In the genomic region with DNA sequence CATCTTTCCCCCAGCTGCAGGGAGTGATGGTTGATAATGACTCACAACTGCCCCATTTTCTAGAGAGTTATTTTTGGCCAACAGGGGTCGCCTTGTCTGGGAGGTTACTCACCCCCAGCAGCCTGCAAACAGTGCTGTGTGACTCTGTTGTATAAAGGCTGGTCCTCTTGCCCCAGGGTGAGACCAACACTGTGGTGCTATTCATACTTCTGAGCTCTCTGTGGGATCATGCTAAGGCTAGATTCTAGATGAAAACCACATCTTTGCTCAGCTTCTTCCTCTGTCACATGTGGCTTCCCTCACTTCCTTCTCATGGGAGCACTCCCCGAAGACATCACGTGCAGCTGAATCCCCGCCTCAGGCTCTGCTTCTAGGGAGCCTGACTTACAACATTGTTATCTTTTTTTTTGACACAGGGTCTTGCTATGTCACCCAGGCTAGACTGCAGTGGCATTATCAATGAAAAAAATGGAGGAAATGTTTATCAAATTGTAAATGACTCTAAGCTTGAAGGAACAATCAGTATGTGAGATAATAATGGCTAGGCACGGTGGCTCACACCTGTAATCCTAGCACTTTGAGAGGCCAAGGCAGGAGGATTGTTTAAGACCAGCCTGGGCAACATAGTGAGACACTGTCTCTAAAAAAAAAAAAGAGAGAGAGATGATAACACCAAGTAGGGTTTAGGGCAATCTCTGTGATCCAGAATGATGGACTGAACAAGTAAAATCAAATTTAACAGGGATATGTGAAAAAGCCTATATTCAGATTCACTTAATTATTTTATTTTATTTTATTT, we compare ENCODE assay signal across 8 cellular contexts. TPM values are rescaled to one million over a fixed set of nuclear protein-coding genes. Genes with fewer than 3 reads are reported as not detected.
A peak's percentile ranks its signal among the peaks of the same experiment; 100 is the strongest.
DNase-seq lines count a peak whose midpoint lies in the region; ATAC-seq and TF ChIP-seq lines count a peak whose summit lies in the region.

No MANE protein-coding gene starts in this region.

- H3K36me3 Mint-ChIP-seq in WTC11 = no peaks in the 10 kb centered on the region
- no peaks in the 10 kb centered on the region for H3K36me3 Mint-ChIP-seq in chondrocyte (ENCODE audit: low read depth)

- H3K9me3 ChIP-seq in mucosa of descending colon = no peaks in the 10 kb centered on the region

- ATAC-seq in WTC11 = peak; percentile 85
- peak; percentile 88 for ATAC-seq in mucosa of descending colon
- ATAC-seq in GM18519 (IDR thresholded peaks at IDR 0.05; ENCODE audit: low FRiP score, unreplicated experiment) = no peak

- H3K27ac Mint-ChIP-seq in WTC11 (no peak overlapping the region), chondrocyte (ENCODE audit: unreplicated experiment) (peak overlapping the region; percentile 23)

- peak; percentile 88 for DNase-seq in GDM1 (lab: John Stamatoyannopoulos, UW)
- peak; percentile 86 for DNase-seq in KBM-7
- peak; percentile 41 for DNase-seq in WTC11 (ENCODE audit: low spot score)
- DNase-seq in chondrocyte (ENCODE audit: low spot score) = no peak
- DNase-seq in mucosa of descending colon = peak; percentile 41 to 79 (median 71)
- DNase-seq in stimulated activated naive CD4-positive, alpha-beta T cell treated with Interleukin-2 at 50 U/mL for 16 hours (lab: John Stamatoyannopoulos, UW) = peak; percentile 57
- DNase-seq in GM19240 (ENCODE audit: insufficient read length, low spot score) = no peak

- H3K9me3 Mint-ChIP-seq in WTC11 (peaks cover 9% of the 10 kb centered on the region), chondrocyte (ENCODE audit: low read depth) (no peaks in the 10 kb centered on the region)

- POLR2A ChIA-PET in WTC11 (lab: Charles Lee) = no interaction called here

- H3K27me3 Mint-ChIP-seq in WTC11 (ENCODE audit: low read depth) (no peaks in the 10 kb centered on the region), chondrocyte (ENCODE audit: low read depth) (no peaks in the 10 kb centered on the region)

- H3K4me3 Mint-ChIP-seq in WTC11 (no peak overlapping the region), chondrocyte (ENCODE audit: unreplicated experiment) (no peak overlapping the region)

- intact Hi-C loops in mucosa of descending colon (cut with DNase I, micrococcal nuclease) = loop anchor here in 1 of 2 donors (2.0 kb wide), 1 partner anchor 44 kb away; no protein-coding TSS in a partner anchor

- no peak overlapping the region for H3K4me3 ChIP-seq in mucosa of descending colon

- no peak; the same call in 1 of the 2 replicates for TF ChIP-seq CTCF in WTC11 (IDR thresholded peaks at IDR 0.05)
- TF ChIP-seq CTCF in chondrocyte (IDR thresholded peaks at IDR 0.05) = peak; percentile 75
- no peak for TF ChIP-seq CTCF in mucosa of descending colon (IDR thresholded peaks at IDR 0.05)

- H3K4me1 ChIP-seq in mucosa of descending colon (ENCODE audit: low read depth) = no peaks in the 10 kb centered on the region

- no peaks in the 10 kb centered on the region for H3K36me3 ChIP-seq in mucosa of descending colon (ENCODE audit: low read depth)

- H3K4me1 Mint-ChIP-seq in WTC11 = peaks cover 5% of the 10 kb centered on the region; the same call in 1 of the 2 replicates
- peaks cover 6% of the 10 kb centered on the region for H3K4me1 Mint-ChIP-seq in chondrocyte (ENCODE audit: low read depth)

- in situ Hi-C loops in KBM-7 (cut with MboI; ENCODE audit: low pct_unique_long_range_greater_than_20kb, low sequenced_read_pairs) = no loop called here

- CTCF ChIA-PET in WTC11 (lab: Charles Lee) = interaction anchor here (0.6 to 1.6 kb wide), 11 partner anchors 8 to 298 kb away, joined by 3 to 9 read pairs (median 4); no protein-coding TSS in a partner anchor

TF ChIP-seq in WTC11, 78 proteins besides CTCF, POLR2A, EP300 and RAD21 (continues in another document):
- TF ChIP-seq, protein P1, sequence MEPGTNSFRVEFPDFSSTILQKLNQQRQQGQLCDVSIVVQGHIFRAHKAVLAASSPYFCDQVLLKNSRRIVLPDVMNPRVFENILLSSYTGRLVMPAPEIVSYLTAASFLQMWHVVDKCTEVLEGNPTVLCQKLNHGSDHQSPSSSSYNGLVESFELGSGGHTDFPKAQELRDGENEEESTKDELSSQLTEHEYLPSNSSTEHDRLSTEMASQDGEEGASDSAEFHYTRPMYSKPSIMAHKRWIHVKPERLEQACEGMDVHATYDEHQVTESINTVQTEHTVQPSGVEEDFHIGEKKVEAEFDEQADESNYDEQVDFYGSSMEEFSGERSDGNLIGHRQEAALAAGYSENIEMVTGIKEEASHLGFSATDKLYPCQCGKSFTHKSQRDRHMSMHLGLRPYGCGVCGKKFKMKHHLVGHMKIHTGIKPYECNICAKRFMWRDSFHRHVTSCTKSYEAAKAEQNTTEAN (CRISPR knock-in tag; IDR thresholded peaks at IDR 0.05) = no peak
- TF ChIP-seq ETV6 (CRISPR knock-in tag; IDR thresholded peaks at IDR 0.05) (no peak), JAZF1 (CRISPR knock-in tag; IDR thresholded peaks at IDR 0.05) (no peak), ATF1 (CRISPR knock-in tag; IDR thresholded peaks at IDR 0.05) (no peak), ESRRA (CRISPR knock-in tag; IDR thresholded peaks at IDR 0.05; ENCODE audit: borderline replicate concordance) (no peak), SMAD3 (CRISPR knock-in tag; IDR thresholded peaks at IDR 0.05; ENCODE audit: borderline replicate concordance) (no peak), TP53 (CRISPR knock-in tag; IDR thresholded peaks at IDR 0.05) (no peak), ZNF219 (CRISPR knock-in tag; IDR thresholded peaks at IDR 0.05; ENCODE audit: borderline replicate concordance) (no peak), TCF7 (CRISPR knock-in tag; IDR thresholded peaks at IDR 0.05; ENCODE audit: low read depth) (no peak), NR1H2 (CRISPR knock-in tag; IDR thresholded peaks at IDR 0.05) (no peak), NR3C1 (CRISPR knock-in tag; conservative IDR thresholded peaks at IDR 0.05; ENCODE audit: low read depth) (no peak), CREB1 (CRISPR knock-in tag; IDR thresholded peaks at IDR 0.05) (no peak), NR2C2 (CRISPR knock-in tag; IDR thresholded peaks at IDR 0.05) (no peak), HMGA2 (CRISPR knock-in tag; IDR thresholded peaks at IDR 0.05) (no peak)
- TF ChIP-seq, protein P2, sequence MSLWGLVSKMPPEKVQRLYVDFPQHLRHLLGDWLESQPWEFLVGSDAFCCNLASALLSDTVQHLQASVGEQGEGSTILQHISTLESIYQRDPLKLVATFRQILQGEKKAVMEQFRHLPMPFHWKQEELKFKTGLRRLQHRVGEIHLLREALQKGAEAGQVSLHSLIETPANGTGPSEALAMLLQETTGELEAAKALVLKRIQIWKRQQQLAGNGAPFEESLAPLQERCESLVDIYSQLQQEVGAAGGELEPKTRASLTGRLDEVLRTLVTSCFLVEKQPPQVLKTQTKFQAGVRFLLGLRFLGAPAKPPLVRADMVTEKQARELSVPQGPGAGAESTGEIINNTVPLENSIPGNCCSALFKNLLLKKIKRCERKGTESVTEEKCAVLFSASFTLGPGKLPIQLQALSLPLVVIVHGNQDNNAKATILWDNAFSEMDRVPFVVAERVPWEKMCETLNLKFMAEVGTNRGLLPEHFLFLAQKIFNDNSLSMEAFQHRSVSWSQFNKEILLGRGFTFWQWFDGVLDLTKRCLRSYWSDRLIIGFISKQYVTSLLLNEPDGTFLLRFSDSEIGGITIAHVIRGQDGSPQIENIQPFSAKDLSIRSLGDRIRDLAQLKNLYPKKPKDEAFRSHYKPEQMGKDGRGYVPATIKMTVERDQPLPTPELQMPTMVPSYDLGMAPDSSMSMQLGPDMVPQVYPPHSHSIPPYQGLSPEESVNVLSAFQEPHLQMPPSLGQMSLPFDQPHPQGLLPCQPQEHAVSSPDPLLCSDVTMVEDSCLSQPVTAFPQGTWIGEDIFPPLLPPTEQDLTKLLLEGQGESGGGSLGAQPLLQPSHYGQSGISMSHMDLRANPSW (CRISPR knock-in tag; conservative IDR thresholded peaks at IDR 0.05; ENCODE audit: low read depth) = no peak
- TF ChIP-seq, protein P3, sequence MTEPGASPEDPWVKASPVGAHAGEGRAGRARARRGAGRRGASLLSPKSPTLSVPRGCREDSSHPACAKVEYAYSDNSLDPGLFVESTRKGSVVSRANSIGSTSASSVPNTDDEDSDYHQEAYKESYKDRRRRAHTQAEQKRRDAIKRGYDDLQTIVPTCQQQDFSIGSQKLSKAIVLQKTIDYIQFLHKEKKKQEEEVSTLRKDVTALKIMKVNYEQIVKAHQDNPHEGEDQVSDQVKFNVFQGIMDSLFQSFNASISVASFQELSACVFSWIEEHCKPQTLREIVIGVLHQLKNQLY (CRISPR knock-in tag; IDR thresholded peaks at IDR 0.05) = no peak
- TF ChIP-seq, protein P4, sequence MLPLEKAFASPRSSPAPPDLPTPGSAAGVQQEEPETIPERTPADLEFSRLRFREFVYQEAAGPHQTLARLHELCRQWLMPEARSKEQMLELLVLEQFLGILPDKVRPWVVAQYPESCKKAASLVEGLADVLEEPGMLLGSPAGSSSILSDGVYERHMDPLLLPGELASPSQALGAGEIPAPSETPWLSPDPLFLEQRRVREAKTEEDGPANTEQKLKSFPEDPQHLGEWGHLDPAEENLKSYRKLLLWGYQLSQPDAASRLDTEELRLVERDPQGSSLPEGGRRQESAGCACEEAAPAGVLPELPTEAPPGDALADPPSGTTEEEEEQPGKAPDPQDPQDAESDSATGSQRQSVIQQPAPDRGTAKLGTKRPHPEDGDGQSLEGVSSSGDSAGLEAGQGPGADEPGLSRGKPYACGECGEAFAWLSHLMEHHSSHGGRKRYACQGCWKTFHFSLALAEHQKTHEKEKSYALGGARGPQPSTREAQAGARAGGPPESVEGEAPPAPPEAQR (CRISPR knock-in tag; IDR thresholded peaks at IDR 0.05) = no peak
- TF ChIP-seq, protein P5, sequence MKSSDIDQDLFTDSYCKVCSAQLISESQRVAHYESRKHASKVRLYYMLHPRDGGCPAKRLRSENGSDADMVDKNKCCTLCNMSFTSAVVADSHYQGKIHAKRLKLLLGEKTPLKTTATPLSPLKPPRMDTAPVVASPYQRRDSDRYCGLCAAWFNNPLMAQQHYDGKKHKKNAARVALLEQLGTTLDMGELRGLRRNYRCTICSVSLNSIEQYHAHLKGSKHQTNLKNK (CRISPR knock-in tag; IDR thresholded peaks at IDR 0.05) = no peak

RNA-seq across cellular contexts. Expression of a gene that starts 55.7 kb away (rescaled TPM):
- total RNA-seq in WTC11 (2021) (10.7 to 14.5 TPM (median 12.0 TPM) in 3 replicates), chondrocyte (24.0 to 25.1 TPM (median 24.2 TPM) in 3 replicates), mucosa of descending colon (10 to 100 TPM in 1 of 3 donors, 1 to 10 TPM in 2; 9.1 to 15.4 (median 9.4) TPM)

RNA-seq across cellular contexts. Expression of a gene that starts 55.9 kb away (rescaled TPM):
- total RNA-seq in WTC11 (2021) (72.7 to 78.4 TPM (median 73.9 TPM) in 3 replicates), chondrocyte (92.8 to 118 TPM (median 93.8 TPM) in 3 replicates), mucosa of descending colon (10 to 100 TPM; 66.2 to 76.2 (median 67.7) TPM)

Comparison
In these comparisons a context has a peak if more than half of its experiments do, and no peak if none do; other contexts are left out.
1. DNase-seq: peak in GDM1 (single experiment), KBM-7 (single experiment), WTC11 (single experiment), mucosa of descending colon (3 of 3) and stimulated activated naive CD4-positive, alpha-beta T cell treated with Interleukin-2 at 50 U/mL for 16 hours (single experiment); none in chondrocyte (single experiment) and GM19240 (single experiment).